ENCODE assay signal across 8 cellular contexts in genomic region chr10:110512461-110513187, GRCh38. TPM values are rescaled to one million over a fixed set of nuclear protein-coding genes. Genes with fewer than 3 reads are reported as not detected.
DNase-seq lines count a peak whose midpoint lies in the region; ATAC-seq, FAIRE-seq and TF ChIP-seq lines count a peak whose summit lies in the region.

No MANE protein-coding gene starts in this region.

- no peak for TF ChIP-seq RAD21 in K562 (CRISPR knock-in tag; conservative IDR thresholded peaks at IDR 0.05 in 1 of 2, IDR thresholded peaks at IDR 0.05 in 1 of 2)

- peak; percentile 67 for FAIRE-seq in K562 (lab: Jason Lieb, UNC)

- no peaks in the 10 kb centered on the region for H3K79me2 ChIP-seq in K562 (ENCODE audit: control insufficient read depth, insufficient read depth, low read length)

- in situ Hi-C loops in Panc1 (cut with HindIII; ENCODE audit: low pct_unique_long_range_greater_than_20kb, low sequenced_read_pairs) (no loop called here), K562 (cut with MboI) (no loop called here)

- no peak for TF ChIP-seq POLR2A in K562 (conservative IDR thresholded peaks at IDR 0.05)

- ATAC-seq in Panc1 (peak; percentile 67), K562 (peak; percentile 70), sciatic nerve (peak; percentile 23), HG03521 (IDR thresholded peaks at IDR 0.05; ENCODE audit: unreplicated experiment) (no peak), GM19035 (IDR thresholded peaks at IDR 0.05; ENCODE audit: unreplicated experiment) (no peak), HG03045 (IDR thresholded peaks at IDR 0.05; ENCODE audit: unreplicated experiment) (no peak)

- H3K27ac ChIP-seq in Panc1 (ENCODE audit: low read length) (no peak overlapping the region), K562 (ENCODE audit: extremely low read depth, low read depth, low read length) (no peak overlapping the region; the same call in 2 of the 3 replicates), substantia nigra (ENCODE audit: low read depth, low read length, poor library complexity, severe bottlenecking) (no peak overlapping the region)

- H3K9me3 ChIP-seq in Panc1 (ENCODE audit: control insufficient read depth, insufficient read depth, low read depth, low read length) (no peaks in the 10 kb centered on the region), K562 (replicated peaks; ENCODE audit: control insufficient read depth, insufficient read depth, low read depth, low read length) (no peaks in the 10 kb centered on the region)

- H4K20me1 ChIP-seq in K562 (replicated peaks; ENCODE audit: control insufficient read depth, insufficient read depth, low read length), result no peaks in the 10 kb centered on the region

- no peaks in the 10 kb centered on the region for H3K9me1 ChIP-seq in K562 (ENCODE audit: control insufficient read depth, insufficient read depth, low read length)

- BruUV-seq in Panc1 (replicated peaks; lab: Mats Ljungman, UMichigan), result no TSS peak
- no TSS peak for BruUV-seq in K562 (replicated peaks; lab: Mats Ljungman, UMichigan)

- H3K36me3 ChIP-seq in Panc1 (ENCODE audit: control insufficient read depth, insufficient read depth, low read length) (peaks cover 6% of the 10 kb centered on the region; the same call in 1 of the 2 replicates), K562 (ENCODE audit: control insufficient read depth, insufficient read depth, low read length) (peaks cover 13% of the 10 kb centered on the region; the same call in 1 of the 3 replicates)

- H3K4me3 ChIP-seq in Panc1 (ENCODE audit: low read depth in 2 of 2, low read length in 2 of 2) (no peak overlapping the region), K562 (no peak overlapping the region)

- H3K27me3 ChIP-seq in Panc1 (ENCODE audit: control insufficient read depth, insufficient read depth, low read length) (no peaks in the 10 kb centered on the region), K562 (ENCODE audit: control insufficient read depth in 2 of 2, insufficient read depth in 2 of 2, low read length in 2 of 2) (no peaks in the 10 kb centered on the region)

- 13% methylated on average over 5 of the region's 5 CpGs for WGBS in K562 (ENCODE audit: insufficient coverage, low coverage, missing lambda C conversion rate)

- DNase-seq in EH (ENCODE audit: low read depth), result peak; percentile 92
- no peak for DNase-seq in Panc1 (ENCODE audit: low read depth, low spot score)
- peak in 1 of 4 experiments; percentile 43 for DNase-seq in K562 (ENCODE audit: extremely low read depth in 1 of 4, low spot score in 3 of 4)
- peak; percentile 45 for DNase-seq in sciatic nerve (ENCODE audit: low spot score)
- DNase-seq in substantia nigra (lab: John Stamatoyannopoulos, UW), result no peak

- no peak overlapping the region for H3K4me2 ChIP-seq in K562 (ENCODE audit: insufficient read depth, low read length)

- TF ChIP-seq EP300 in K562 (IDR thresholded peaks at IDR 0.05; ENCODE audit: low read length), result no peak

- H3K4me1 ChIP-seq in Panc1 (ENCODE audit: control insufficient read depth, insufficient read depth, low read length), result peaks cover 4% of the 10 kb centered on the region; the same call in 1 of the 2 replicates
- peaks cover 3 to 13% of the 10 kb centered on the region in 2 experiments; a peak in 4 of 5 replicates for H3K4me1 ChIP-seq in K562 (replicated peaks in 1 of 2; ENCODE audit: control insufficient read depth in 2 of 2, insufficient read depth in 2 of 2, low read length in 2 of 2)

- H3K9ac ChIP-seq in K562 (ENCODE audit: insufficient read depth in 1 of 2, low read depth in 2 of 2, low read length in 2 of 2), result no peak overlapping the region

- intact Hi-C loops in Panc1 (cut with micrococcal nuclease; ENCODE audit: unreplicated experiment) (no loop called here), K562 (cut with micrococcal nuclease) (no loop called here), sciatic nerve (cut with DNase I) (no loop called here)

- CTCF ChIA-PET in Panc1 (lab: Charles Lee) (interaction anchor here (1.1 kb wide), 1 partner anchor 34 kb away, joined by 3 read pairs; no protein-coding TSS in a partner anchor), K562 (lab: Yijun Ruan, JAX; ENCODE audit: low intra/inter-chr PET ratio) (no interaction called here)

- TF ChIP-seq CTCF in Panc1 (IDR thresholded peaks at IDR 0.05), result no peak
- TF ChIP-seq CTCF in K562 (IDR thresholded peaks at IDR 0.05 in 2 of 3, conservative IDR thresholded peaks at IDR 0.05 in 1 of 3; ENCODE audit: insufficient read depth in 2 of 3, low read depth in 1 of 3, low read length in 3 of 3), result no peak

- H2AFZ ChIP-seq in K562 (ENCODE audit: low read depth, low read length), result no peak overlapping the region

- POLR2A ChIA-PET in Panc1 (lab: Charles Lee), result no interaction called here
- POLR2A ChIA-PET in K562 (lab: Yijun Ruan, JAX), result interaction anchor here (1.6 to 2.0 kb wide), 3 partner anchors 9 to 12 kb away, joined by 4 to 7 read pairs (median 7); no protein-coding TSS in a partner anchor

TF ChIP-seq in K562, 482 proteins besides CTCF, POLR2A, EP300 and RAD21 (continues in another document):
- TF ChIP-seq CEBPZ (IDR thresholded peaks at IDR 0.05; ENCODE audit: borderline replicate concordance, low read depth, low read length) (no peak), MTF1 (CRISPR knock-in tag; IDR thresholded peaks at IDR 0.05; ENCODE audit: borderline replicate concordance) (no peak), ARID1B (IDR thresholded peaks at IDR 0.05) (peak; percentile 59)

RNA-seq across cellular contexts. Expression of gene DUSP5, which starts 14.9 kb away (rescaled TPM):
- total RNA-seq in Panc1 (2021; ENCODE audit: unreplicated experiment) (30.1 TPM), K562 (2014; rRNA removed) (1.4 and 2.8 TPM in 2 replicates), K562 (2014; rRNA removed; fragmentation: Illumina TruSeq; extraction: Trizol) (2.2 and 2.3 TPM in 2 replicates), K562 (2015; rRNA removed; fragmentation: Illumina TruSeq; extraction: Trizol) (2.0 and 2.4 TPM in 2 replicates), K562 (2021) (3.4 and 3.5 TPM in 2 replicates), sciatic nerve (53.5 TPM)
- 18.3 TPM for polyA plus RNA-seq in Panc1 (2012; ENCODE audit: insufficient read length)
- 4.3 and 7.9 TPM in 2 replicates for total RNA-seq in K562 (2011; cell fraction: chromatin; rRNA removed; ENCODE audit: low replicate concordance)
- 4.7 and 6.2 TPM in 2 replicates for total RNA-seq in K562 (2011; cell fraction: nucleolus; rRNA removed)
- 3.0 and 4.0 TPM in 2 replicates for total RNA-seq in K562 (2011; cell fraction: nucleoplasm; rRNA removed)
- polyA plus RNA-seq in K562 (2011; rRNA removed) (2.5 and 3.4 TPM in 2 replicates), K562 (2014; fragmentation: Illumina TruSeq; extraction: Trizol) (2.4 TPM in 2 replicates), K562 (2014; fragmentation: Nextera tagmentation; extraction: Ambion mirVana) (under 1 TPM; 0.49 to 0.71 TPM), K562 (2014; rRNA removed) (1.5 and 1.9 TPM in 2 replicates)
- polyA plus RNA-seq in K562 (2011; cell fraction: cytosol; rRNA removed), result 2.9 and 4.8 TPM in 2 replicates
- 3.3 and 6.1 TPM in 2 replicates for polyA plus RNA-seq in K562 (2011; cell fraction: nucleus; rRNA removed)
- 4.0 and 6.8 TPM in 2 replicates for polyA plus RNA-seq in K562 (2012)
- 5.1 and 10.5 TPM in 2 replicates for polyA minus RNA-seq in K562 (2011; rRNA and poly(A)+ RNA removed)
- polyA minus RNA-seq in K562 (2011; cell fraction: cytosol; rRNA and poly(A)+ RNA removed), result 5.7 and 12.0 TPM in 2 replicates
- 3.2 and 4.7 TPM in 2 replicates for polyA minus RNA-seq in K562 (2011; cell fraction: nucleus; rRNA and poly(A)+ RNA removed)

RNA-seq across cellular contexts. Expression of gene SMC3, which starts 54.9 kb away (rescaled TPM):
- total RNA-seq in Panc1 (2021; ENCODE audit: unreplicated experiment), result 71.2 TPM
- 30.4 TPM for polyA plus RNA-seq in Panc1 (2012; ENCODE audit: insufficient read length)
- total RNA-seq in K562 (2011; cell fraction: chromatin; rRNA removed; ENCODE audit: low replicate concordance), result 3.4 and 23.8 TPM in 2 replicates
- 2.0 and 2.6 TPM in 2 replicates for total RNA-seq in K562 (2011; cell fraction: nucleolus; rRNA removed)
- 6.0 and 6.1 TPM in 2 replicates for total RNA-seq in K562 (2011; cell fraction: nucleoplasm; rRNA removed)
- total RNA-seq in K562 (2014; rRNA removed), result 25.7 and 32.0 TPM in 2 replicates
- 60.9 and 72.4 TPM in 2 replicates for total RNA-seq in K562 (2014; rRNA removed; fragmentation: Illumina TruSeq; extraction: Trizol)
- 57.2 and 61.5 TPM in 2 replicates for total RNA-seq in K562 (2015; rRNA removed; fragmentation: Illumina TruSeq; extraction: Trizol)
- 35.1 and 42.0 TPM in 2 replicates for total RNA-seq in K562 (2021)
- polyA plus RNA-seq in K562 (2011; rRNA removed), result 16.2 and 21.4 TPM in 2 replicates
- 2.8 and 6.6 TPM in 2 replicates for polyA plus RNA-seq in K562 (2011; cell fraction: cytosol; rRNA removed)
- 5.5 and 7.9 TPM in 2 replicates for polyA plus RNA-seq in K562 (2011; cell fraction: nucleus; rRNA removed)
- polyA plus RNA-seq in K562 (2012), result 31.6 and 34.7 TPM in 2 replicates
- polyA plus RNA-seq in K562 (2014; fragmentation: Illumina TruSeq; extraction: Trizol), result 52.7 and 62.6 TPM in 2 replicates
- 10 to 100 TPM; 21.3 to 24.5 TPM for polyA plus RNA-seq in K562 (2014; fragmentation: Nextera tagmentation; extraction: Ambion mirVana)
- 31.6 and 39.3 TPM in 2 replicates for polyA plus RNA-seq in K562 (2014; rRNA removed)
- 25.1 and 30.5 TPM in 2 replicates for polyA minus RNA-seq in K562 (2011; rRNA and poly(A)+ RNA removed)
- polyA minus RNA-seq in K562 (2011; cell fraction: cytosol; rRNA and poly(A)+ RNA removed), result 13.5 and 14.9 TPM in 2 replicates
- polyA minus RNA-seq in K562 (2011; cell fraction: nucleus; rRNA and poly(A)+ RNA removed), result 4.4 and 10.4 TPM in 2 replicates
- 48.6 TPM for total RNA-seq in sciatic nerve

Comparison
In these comparisons a context has a peak if more than half of its experiments do, and no peak if none do; other contexts are left out.
1. DNase-seq: peak in EH (single experiment) and sciatic nerve (single experiment); none in Panc1 (single experiment) and substantia nigra (0 of 49).
2. ATAC-seq: peak in Panc1 (single experiment), K562 (single experiment) and sciatic nerve (single experiment); none in HG03521 (single experiment), GM19035 (single experiment) and HG03045 (single experiment).